Comparison of ENCODE assay signal across 12 cellular contexts in the genomic region with DNA sequence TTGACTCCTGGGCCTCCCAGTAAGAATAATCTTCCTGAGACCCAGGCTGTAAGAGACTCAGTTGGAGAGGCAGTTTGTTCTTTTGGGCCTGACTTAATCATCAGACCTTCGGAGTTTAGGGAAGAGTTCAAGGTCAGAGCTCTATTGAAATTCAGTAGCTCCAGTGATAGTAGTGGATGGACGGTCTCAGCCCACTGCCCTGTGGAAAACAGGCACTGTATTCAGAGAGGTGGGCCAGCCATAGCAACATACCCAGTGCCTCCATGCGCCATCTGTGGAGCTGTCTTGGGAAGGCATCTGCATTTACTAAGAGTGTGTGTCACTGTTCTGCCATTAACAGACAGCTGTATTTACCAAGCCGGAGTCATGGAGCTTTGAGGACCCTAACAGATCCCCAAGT. TPM values are rescaled to one million over a fixed set of nuclear protein-coding genes. Genes with fewer than 3 reads are reported as not detected.
DNase-seq lines count a peak whose midpoint lies in the region; ATAC-seq and TF ChIP-seq lines count a peak whose summit lies in the region.
"Had no signal": no experiment of that assay in that cellular context is flagged by ENCODE, and none has a peak within 500 bp of the region (broad histone marks: within the 10 kb centered on the region; RNA-seq: fewer than 3 reads in every experiment).

No MANE protein-coding gene starts in this region.

- H3K27me3 Mint-ChIP-seq in CD4-positive, CD25-positive, alpha-beta regulatory T cell, result no peaks in the 10 kb centered on the region
- H3K27me3 Mint-ChIP-seq in chondrocyte (ENCODE audit: low read depth), result no peaks in the 10 kb centered on the region
- H3K27me3 Mint-ChIP-seq in nephron (ENCODE audit: low read depth), result no peaks in the 10 kb centered on the region
- H3K27me3 Mint-ChIP-seq in effector memory CD8-positive, alpha-beta T cell, result no peaks in the 10 kb centered on the region
- H3K27me3 Mint-ChIP-seq: IgD-negative memory B cell had no signal

- no peaks in the 10 kb centered on the region for H3K27me3 ChIP-seq in CD4-positive, CD25-positive, alpha-beta regulatory T cell (ENCODE audit: control insufficient read depth, insufficient read depth, low read length)
- H3K27me3 ChIP-seq in H7 (ENCODE audit: control insufficient read depth, insufficient read depth, low read length), result no peaks in the 10 kb centered on the region
- H3K27me3 ChIP-seq: SJSA1 had no signal

- peak overlapping the region in 1 of 3 donors; percentile 59 for H3K27ac Mint-ChIP-seq in CD4-positive, CD25-positive, alpha-beta regulatory T cell
- H3K27ac Mint-ChIP-seq in chondrocyte (ENCODE audit: unreplicated experiment) (peak overlapping the region; percentile 45), nephron (peak overlapping the region; percentile 66 to 87 (median 75))
- H3K27ac Mint-ChIP-seq in effector memory CD8-positive, alpha-beta T cell, result peak overlapping the region in 1 of 2 donors; percentile 42

- TF ChIP-seq CTCF in chondrocyte (IDR thresholded peaks at IDR 0.05), result peak; percentile 29
- TF ChIP-seq CTCF in nephron (IDR thresholded peaks at IDR 0.05; ENCODE audit: unreplicated experiment in 3 of 3), result no peak

- H3K9me3 ChIP-seq in CD4-positive, CD25-positive, alpha-beta regulatory T cell (ENCODE audit: control insufficient read depth in 2 of 2, low read length in 2 of 2), result no peaks in the 10 kb centered on the region
- H3K9me3 ChIP-seq: SJSA1 had no signal

- peaks cover 14 to 51% (median 34%) of the 10 kb centered on the region in 4 donors for H3K4me1 Mint-ChIP-seq in CD4-positive, CD25-positive, alpha-beta regulatory T cell
- H3K4me1 Mint-ChIP-seq in chondrocyte (ENCODE audit: low read depth) (peaks cover 37% of the 10 kb centered on the region), nephron (peaks cover 57% of the 10 kb centered on the region)
- H3K4me1 Mint-ChIP-seq in effector memory CD8-positive, alpha-beta T cell (ENCODE audit: low read depth in 2 of 2), result peaks cover 12 to 27% of the 10 kb centered on the region in 2 donors

- H3K36me3 ChIP-seq in CD4-positive, CD25-positive, alpha-beta regulatory T cell (ENCODE audit: control insufficient read depth, insufficient read depth, low read length), result peaks cover 29% of the 10 kb centered on the region
- peaks cover 17% of the 10 kb centered on the region for H3K36me3 ChIP-seq in H7 (replicated peaks; ENCODE audit: control insufficient read depth, insufficient read depth, low read length)

- peaks cover 20% of the 10 kb centered on the region for H3K4me1 ChIP-seq in CD4-positive, CD25-positive, alpha-beta regulatory T cell (ENCODE audit: control insufficient read depth, insufficient read depth, low read length, poor library complexity, severe bottlenecking)

- H3K9me3 Mint-ChIP-seq in CD4-positive, CD25-positive, alpha-beta regulatory T cell, result no peaks in the 10 kb centered on the region
- H3K9me3 Mint-ChIP-seq in chondrocyte (ENCODE audit: low read depth), result no peaks in the 10 kb centered on the region
- H3K9me3 Mint-ChIP-seq in nephron, result no peaks in the 10 kb centered on the region
- H3K9me3 Mint-ChIP-seq in effector memory CD8-positive, alpha-beta T cell, result no peaks in the 10 kb centered on the region
- H3K9me3 Mint-ChIP-seq: activated naive CD4-positive, alpha-beta T cell treated with anti-CD3 and anti-CD28 coated beads, Interleukin-2, amount 50 U/mL, for 72 hours; IgD-negative memory B cell had no signal

- DNase-seq in CD4-positive, CD25-positive, alpha-beta regulatory T cell, result no peak
- DNase-seq in H7 (peak; percentile 50), chondrocyte (ENCODE audit: low spot score) (peak; percentile 34), NOMO-1 treated with DMSO at 0.1 percent for 48 hours (lab: John Stamatoyannopoulos, UW; ENCODE audit: unreplicated experiment) (no peak)
- no peak for DNase-seq in activated CD4-positive, alpha-beta T cell treated with anti-CD3 and anti-CD28 coated beads, Interleukin-2, amount 50 U/mL, for 1 hour
- DNase-seq in effector memory CD8-positive, alpha-beta T cell, result no peak
- DNase-seq: activated CD4-positive, alpha-beta T cell treated with anti-CD3 and anti-CD28 coated beads for 4 hours; DMS79 had no signal

- H3K36me3 Mint-ChIP-seq in CD4-positive, CD25-positive, alpha-beta regulatory T cell, result peaks cover 12% of the 10 kb centered on the region
- H3K36me3 Mint-ChIP-seq in chondrocyte (ENCODE audit: low read depth) (peaks cover 7% of the 10 kb centered on the region), nephron (ENCODE audit: low read depth) (peaks cover 32% of the 10 kb centered on the region)
- peaks cover 15% of the 10 kb centered on the region for H3K36me3 Mint-ChIP-seq in effector memory CD8-positive, alpha-beta T cell (ENCODE audit: insufficient read depth)

- no peak overlapping the region for H3K4me3 ChIP-seq in CD4-positive, CD25-positive, alpha-beta regulatory T cell (ENCODE audit: low read depth, low read length)
- no peak overlapping the region for H3K4me3 ChIP-seq in H7 (ENCODE audit: insufficient read depth, low read depth, low read length)
- H3K4me3 ChIP-seq: SJSA1 had no signal

- no peak for ATAC-seq in CD4-positive, CD25-positive, alpha-beta regulatory T cell (ENCODE audit: low read depth in 2 of 2)
- ATAC-seq in effector memory CD8-positive, alpha-beta T cell (replicated peaks), result no peak
- ATAC-seq: activated naive CD4-positive, alpha-beta T cell treated with anti-CD3 and anti-CD28 coated beads, Interleukin-2, amount 50 U/mL, for 72 hours had no signal

- peak overlapping the region in 3 of 4 donors; percentile 35 to 76 (median 39) for H3K4me3 Mint-ChIP-seq in CD4-positive, CD25-positive, alpha-beta regulatory T cell
- H3K4me3 Mint-ChIP-seq in chondrocyte (ENCODE audit: unreplicated experiment) (no peak overlapping the region), nephron (peak overlapping the region; percentile 92 to 97 (median 95))
- no peak overlapping the region for H3K4me3 Mint-ChIP-seq in effector memory CD8-positive, alpha-beta T cell

- H3K27ac ChIP-seq in CD4-positive, CD25-positive, alpha-beta regulatory T cell (ENCODE audit: insufficient read depth, low read length, poor library complexity, severe bottlenecking), result no peak overlapping the region
- H3K27ac ChIP-seq: SJSA1 had no signal

RNA-seq across cellular contexts. Expression of gene SMARCB1, which starts 2.9 kb away (rescaled TPM):
- 58.4 TPM for total RNA-seq in CD4-positive, CD25-positive, alpha-beta regulatory T cell
- polyA plus RNA-seq in CD4-positive, CD25-positive, alpha-beta regulatory T cell, result 10 to 100 TPM; 28.3 to 30.8 (median 29.7) TPM
- total RNA-seq in H7 (2014; rRNA removed; shearing (Covaris generic)), result 79.1 and 86.5 TPM in 2 replicates
- total RNA-seq in chondrocyte, result 102 to 133 TPM (median 114 TPM) in 3 replicates

RNA-seq across cellular contexts. Expression of gene MMP11, which starts 17.0 kb away (rescaled TPM):
- total RNA-seq in CD4-positive, CD25-positive, alpha-beta regulatory T cell, result 0.52 TPM
- polyA plus RNA-seq in CD4-positive, CD25-positive, alpha-beta regulatory T cell, result 1 to 10 TPM in 2 of 4 donors, under 1 TPM in 1, not detected in 1; 0.99 to 1.7 (median 1.0) TPM
- total RNA-seq in H7 (2014; rRNA removed; shearing (Covaris generic)), result 7.8 and 12.8 TPM in 2 replicates
- total RNA-seq in chondrocyte, result 68.4 to 172 TPM (median 169 TPM) in 3 replicates

RNA-seq across cellular contexts. Expression of gene CHCHD10, which starts 21.9 kb away (rescaled TPM):
- total RNA-seq in CD4-positive, CD25-positive, alpha-beta regulatory T cell, result 30.6 TPM
- polyA plus RNA-seq in CD4-positive, CD25-positive, alpha-beta regulatory T cell, result 10 to 100 TPM; 16.3 to 31.7 (median 19.8) TPM
- total RNA-seq in H7 (2014; rRNA removed; shearing (Covaris generic)), result 55.6 and 60.9 TPM in 2 replicates
- total RNA-seq in chondrocyte, result 42.6 to 78.5 TPM (median 62.2 TPM) in 3 replicates

RNA-seq across cellular contexts. Expression of gene C22orf15, which starts 26.8 kb away (rescaled TPM):
- total RNA-seq in CD4-positive, CD25-positive, alpha-beta regulatory T cell, result 0.96 TPM
- polyA plus RNA-seq in CD4-positive, CD25-positive, alpha-beta regulatory T cell, result 1 to 10 TPM in 1 of 4 donors, under 1 TPM in 3; 0.76 to 1.6 (median 0.85) TPM
- total RNA-seq in H7 (2014; rRNA removed; shearing (Covaris generic)), result 1.8 and 3.7 TPM in 2 replicates
- total RNA-seq in chondrocyte, result not detected in 3 replicates
- total RNA-seq: SJSA1 had no signal
- polyA plus RNA-seq: IgD-negative memory B cell had no signal

RNA-seq across cellular contexts. Expression of gene VPREB3, which starts 35.4 kb away (rescaled TPM):
- total RNA-seq in CD4-positive, CD25-positive, alpha-beta regulatory T cell, result 0.89 TPM
- 1 to 10 TPM in 2 of 4 donors, under 1 TPM in 1, not detected in 1; 0.74 to 4.5 (median 2.1) TPM for polyA plus RNA-seq in CD4-positive, CD25-positive, alpha-beta regulatory T cell
- not detected in 2 replicates for total RNA-seq in H7 (2014; rRNA removed; shearing (Covaris generic))
- total RNA-seq in chondrocyte, result not detected in 3 replicates
- total RNA-seq: SJSA1 had no signal

Comparison
In these comparisons a context has a peak if more than half of its experiments do, and no peak if none do; other contexts are left out.
1. DNase-seq: peak in H7 (single experiment) and chondrocyte (single experiment); none in CD4-positive, CD25-positive, alpha-beta regulatory T cell (0 of 3), NOMO-1 treated with DMSO at 0.1 percent for 48 hours (single experiment), activated CD4-positive, alpha-beta T cell treated with anti-CD3 and anti-CD28 coated beads, Interleukin-2, amount 50 U/mL, for 1 hour (single experiment) and effector memory CD8-positive, alpha-beta T cell (0 of 3).
2. H3K4me3 Mint-ChIP-seq: peak in CD4-positive, CD25-positive, alpha-beta regulatory T cell (3 of 4) and nephron (3 of 3); none in chondrocyte (single experiment) and effector memory CD8-positive, alpha-beta T cell (0 of 2).